8 cellular contexts compared by ENCODE assay signal in the genomic region with DNA sequence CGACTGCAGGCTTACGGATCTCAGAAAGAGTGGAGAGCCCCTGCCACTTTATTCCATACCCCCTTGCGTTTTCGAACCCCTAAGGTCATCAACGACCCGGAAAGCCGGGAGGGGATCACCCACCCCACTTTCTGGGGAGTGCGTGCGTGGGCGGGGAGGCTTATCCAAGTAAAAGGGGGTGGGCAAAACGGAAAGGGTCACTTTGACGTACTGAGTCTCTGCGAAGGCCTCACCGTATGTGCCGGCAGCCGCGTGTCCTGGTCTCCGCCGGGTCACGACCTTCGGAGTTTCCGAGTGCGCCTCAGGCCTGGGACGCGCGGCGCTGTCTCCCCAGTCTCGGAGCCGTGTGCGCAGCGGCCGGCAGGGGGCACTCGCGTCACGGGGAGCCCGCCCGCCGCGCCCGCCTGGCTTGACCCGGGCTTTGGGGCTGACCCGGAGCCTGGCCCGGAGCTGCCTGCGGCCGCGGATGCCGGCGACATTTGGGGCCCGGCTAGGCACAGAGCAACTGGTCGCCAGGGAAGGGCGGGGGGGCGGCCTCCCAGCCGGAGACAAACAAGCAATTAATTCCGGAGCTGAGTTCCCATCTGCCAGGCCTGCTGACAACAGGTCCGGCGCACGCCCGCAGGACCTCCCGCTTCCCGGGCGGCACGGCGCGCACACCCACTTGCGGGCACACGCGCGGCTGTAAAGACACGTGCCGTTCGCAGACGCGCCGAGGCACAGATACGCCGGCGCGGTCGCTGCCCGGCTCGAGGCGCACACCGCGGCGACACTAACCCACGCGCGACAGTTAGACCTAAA. TPM values are rescaled to one million over a fixed set of nuclear protein-coding genes. Genes with fewer than 3 reads are reported as not detected.
A peak's percentile ranks its signal among the peaks of the same experiment; 100 is the strongest.
DNase-seq lines count a peak whose midpoint lies in the region; ATAC-seq and TF ChIP-seq lines count a peak whose summit lies in the region.

No MANE protein-coding gene starts in this region.

- H3K9me3 Mint-ChIP-seq in stimulated activated effector memory CD8-positive, alpha-beta T cell treated with anti-CD3 and anti-CD28 coated beads, Interleukin-12 subunit alpha, Interleukin-12 subunit beta, amount 100 ng/mL, for 72 hours, result no peaks in the 10 kb centered on the region

- H3K36me3 Mint-ChIP-seq in stimulated activated effector memory CD8-positive, alpha-beta T cell treated with anti-CD3 and anti-CD28 coated beads, Interleukin-12 subunit alpha, Interleukin-12 subunit beta, amount 100 ng/mL, for 72 hours, result peaks cover 6% of the 10 kb centered on the region

- peaks cover 13 to 57% of the 10 kb centered on the region in 2 donors for H3K27me3 ChIP-seq in muscle layer of colon (ENCODE audit: control insufficient read depth in 1 of 2, insufficient read depth in 2 of 2, low read length in 2 of 2)

- peaks cover 6% of the 10 kb centered on the region for H3K4me1 ChIP-seq in muscle layer of colon (ENCODE audit: insufficient read depth, low read length)

- peak overlapping the region; percentile 56 for H3K4me3 Mint-ChIP-seq in stimulated activated effector memory CD8-positive, alpha-beta T cell treated with anti-CD3 and anti-CD28 coated beads, Interleukin-12 subunit alpha, Interleukin-12 subunit beta, amount 100 ng/mL, for 72 hours

- DNase-seq in Right ventricle myocardium inferior (ENCODE audit: missing footprints) (peak; percentile 79), cardiac septum (ENCODE audit: low spot score) (no peak), NCI-H526 treated with DMSO at 0.1 percent for 48 hours (lab: John Stamatoyannopoulos, UW) (peak; percentile 60), activated T-cell treated with anti-CD3 and anti-CD28 coated beads for 1 hour (ENCODE audit: low read depth) (peak; percentile 57), epithelial cell of proximal tubule (ENCODE audit: low read depth) (no peak)
- peak; percentile 76 to 85 for DNase-seq in stimulated activated effector memory CD8-positive, alpha-beta T cell treated with anti-CD3 and anti-CD28 coated beads, Interleukin-12 subunit alpha, Interleukin-12 subunit beta, amount 100 ng/mL, for 72 hours (ENCODE audit: low spot score in 2 of 2)

- intact Hi-C loops in Right ventricle myocardium inferior (cut with DNase I) (loop anchor here (1.0 to 5.0 kb wide), 6 partner anchors 47 to 505 kb away; no protein-coding TSS in a partner anchor), cardiac septum (cut with DNase I) (loop anchor here (1.0 to 10.0 kb wide), 6 partner anchors 47 to 500 kb away; no protein-coding TSS in a partner anchor)

- peaks cover 7% of the 10 kb centered on the region for H3K4me1 Mint-ChIP-seq in stimulated activated effector memory CD8-positive, alpha-beta T cell treated with anti-CD3 and anti-CD28 coated beads, Interleukin-12 subunit alpha, Interleukin-12 subunit beta, amount 100 ng/mL, for 72 hours

- no peak overlapping the region for H3K4me3 ChIP-seq in epithelial cell of proximal tubule (ENCODE audit: low read depth, low read length)
- peak overlapping the region; percentile 21 to 38 for H3K4me3 ChIP-seq in muscle layer of colon (ENCODE audit: low read depth in 1 of 2, low read length in 2 of 2)

- H3K9me3 ChIP-seq in muscle layer of colon (ENCODE audit: low read length), result no peaks in the 10 kb centered on the region

- no peak overlapping the region for H3K27ac Mint-ChIP-seq in stimulated activated effector memory CD8-positive, alpha-beta T cell treated with anti-CD3 and anti-CD28 coated beads, Interleukin-12 subunit alpha, Interleukin-12 subunit beta, amount 100 ng/mL, for 72 hours

- H3K9ac ChIP-seq in muscle layer of colon (ENCODE audit: low read length), result no peak overlapping the region

- H3K27ac ChIP-seq in muscle layer of colon (ENCODE audit: low read depth, low read length), result no peak overlapping the region

- peak; percentile 88 for ATAC-seq in Right ventricle myocardium inferior
- peak; percentile 76 for ATAC-seq in stimulated activated effector memory CD8-positive, alpha-beta T cell treated with anti-CD3 and anti-CD28 coated beads, Interleukin-12 subunit alpha, Interleukin-12 subunit beta, amount 100 ng/mL, for 72 hours
- ATAC-seq in GM21529 (IDR thresholded peaks at IDR 0.05; ENCODE audit: unreplicated experiment), result no peak

- peak; percentile 64 for TF ChIP-seq CTCF in epithelial cell of proximal tubule (conservative IDR thresholded peaks at IDR 0.05; ENCODE audit: low read depth, low read length)

- H3K36me3 ChIP-seq in muscle layer of colon (ENCODE audit: insufficient read depth, low read length), result no peaks in the 10 kb centered on the region

RNA-seq across cellular contexts. Expression of gene KIF26A, which starts 0.9 kb away (rescaled TPM):
- total RNA-seq in Right ventricle myocardium inferior (6.4 TPM), cardiac septum (6.8 TPM), epithelial cell of proximal tubule (0.46 and 0.87 TPM in 2 replicates)

RNA-seq across cellular contexts. Expression of gene ASPG, which starts 52.0 kb away (rescaled TPM):
- total RNA-seq in Right ventricle myocardium inferior (27.5 TPM), cardiac septum (4.4 TPM), epithelial cell of proximal tubule (not detected in 2 replicates)

Comparison
In these comparisons a context has a peak if more than half of its experiments do, and no peak if none do; other contexts are left out.
1. DNase-seq: peak in Right ventricle myocardium inferior (single experiment), NCI-H526 treated with DMSO at 0.1 percent for 48 hours (single experiment), activated T-cell treated with anti-CD3 and anti-CD28 coated beads for 1 hour (single experiment) and stimulated activated effector memory CD8-positive, alpha-beta T cell treated with anti-CD3 and anti-CD28 coated beads, Interleukin-12 subunit alpha, Interleukin-12 subunit beta, amount 100 ng/mL, for 72 hours (2 of 2); none in cardiac septum (single experiment) and epithelial cell of proximal tubule (single experiment).